Comparison of ENCODE assay signal across 17 cellular contexts in genomic region chr3:66454464-66454859, GRCh38. TPM values are rescaled to one million over a fixed set of nuclear protein-coding genes. Genes with fewer than 3 reads are reported as not detected.
DNase-seq lines count a peak whose midpoint lies in the region; ATAC-seq lines count a peak whose summit lies in the region.
"Had no signal": no experiment of that assay in that cellular context is flagged by ENCODE, and none has a peak within 500 bp of the region (broad histone marks: within the 10 kb centered on the region; RNA-seq: fewer than 3 reads in every experiment).

No MANE protein-coding gene starts in this region.

- H3K27ac Mint-ChIP-seq in activated T-helper 2 cell treated with anti-CD3 and anti-CD28 coated beads, Interferon-gamma antibody, Interleukin-2, Interleukin-4, amounts not matched to agents 10 μg/mL and 5 μg/mL and 100 μg/mL, durations not matched to agents 14 hours and 24 hours and 36 hours: peak overlapping the region; percentile 10
- H3K27ac Mint-ChIP-seq: effector memory CD8-positive, alpha-beta T cell; stimulated activated naive CD8-positive, alpha-beta T cell treated with anti-CD3 and anti-CD28 coated beads, Interleukin-15, Interleukin-2, amounts not matched to agents 100 ng/mL and 50 ng/mL, for 24 hours had no signal

- H3K27ac ChIP-seq in GM23248 (no peak overlapping the region), layer of hippocampus (ENCODE audit: low read depth, low read length) (peak overlapping the region; percentile 60), stomach smooth muscle (ENCODE audit: low read length) (peak overlapping the region; percentile 82)
- H3K27ac ChIP-seq: SJSA1 had no signal

- WGBS in GM23248 (ENCODE audit: low coverage in 1 of 2, low lambda C conversion rate in 2 of 2, missing lambda C conversion rate in 2 of 2), 2 experiments: 72 to 77% methylated on average over 8 of the region's 8 CpGs

- no peak overlapping the region for H2AFZ ChIP-seq in GM23248

- no peaks in the 10 kb centered on the region for H3K9me3 ChIP-seq in GM23248 (ENCODE audit: low read depth)
- no peaks in the 10 kb centered on the region for H3K9me3 ChIP-seq in stomach smooth muscle (ENCODE audit: control insufficient read depth in 2 of 2, low read length in 2 of 2)
- H3K9me3 ChIP-seq: Caco-2, SJSA1 had no signal

- H3K4me2 ChIP-seq in GM23248 (ENCODE audit: unreplicated experiment): no peak overlapping the region

- no peak overlapping the region for H3K4me3 ChIP-seq in GM23248
- H3K4me3 ChIP-seq in stomach smooth muscle (ENCODE audit: low read length in 2 of 2): no peak overlapping the region
- H3K4me3 ChIP-seq: SJSA1 had no signal

- H3K27me3 Mint-ChIP-seq in activated T-helper 2 cell treated with anti-CD3 and anti-CD28 coated beads, Interferon-gamma antibody, Interleukin-2, Interleukin-4, amounts not matched to agents 10 μg/mL and 5 μg/mL and 100 μg/mL, durations not matched to agents 14 hours and 24 hours and 36 hours (ENCODE audit: low read depth): no peaks in the 10 kb centered on the region
- H3K27me3 Mint-ChIP-seq: effector memory CD8-positive, alpha-beta T cell; stimulated activated naive CD8-positive, alpha-beta T cell treated with anti-CD3 and anti-CD28 coated beads, Interleukin-15, Interleukin-2, amounts not matched to agents 100 ng/mL and 50 ng/mL, for 24 hours had no signal

- H3K4me1 ChIP-seq in GM23248 (ENCODE audit: insufficient read depth) (peaks cover 10% of the 10 kb centered on the region), stomach smooth muscle (ENCODE audit: control insufficient read depth, insufficient read depth, low read length) (peaks cover 85% of the 10 kb centered on the region)
- H3K4me1 ChIP-seq: Caco-2, SJSA1 had no signal

- no peak overlapping the region for H3K4me3 Mint-ChIP-seq in activated T-helper 2 cell treated with anti-CD3 and anti-CD28 coated beads, Interferon-gamma antibody, Interleukin-2, Interleukin-4, amounts not matched to agents 10 μg/mL and 5 μg/mL and 100 μg/mL, durations not matched to agents 14 hours and 24 hours and 36 hours (ENCODE audit: low read depth)
- H3K4me3 Mint-ChIP-seq: effector memory CD8-positive, alpha-beta T cell; stimulated activated naive CD8-positive, alpha-beta T cell treated with anti-CD3 and anti-CD28 coated beads, Interleukin-15, Interleukin-2, amounts not matched to agents 100 ng/mL and 50 ng/mL, for 24 hours had no signal

- peaks cover 28% of the 10 kb centered on the region for H3K4me1 Mint-ChIP-seq in activated T-helper 2 cell treated with anti-CD3 and anti-CD28 coated beads, Interferon-gamma antibody, Interleukin-2, Interleukin-4, amounts not matched to agents 10 μg/mL and 5 μg/mL and 100 μg/mL, durations not matched to agents 14 hours and 24 hours and 36 hours (ENCODE audit: low read depth)

- H4K20me1 ChIP-seq in GM23248 (ENCODE audit: insufficient read depth): no peaks in the 10 kb centered on the region

- H3K9me2 ChIP-seq in GM23248 (ENCODE audit: insufficient read depth): no peaks in the 10 kb centered on the region

- H3K27me3 ChIP-seq in GM23248 (replicated peaks; ENCODE audit: insufficient read depth) (no peaks in the 10 kb centered on the region), layer of hippocampus (ENCODE audit: control insufficient read depth, insufficient read depth, low read length) (no peaks in the 10 kb centered on the region), stomach smooth muscle (ENCODE audit: control insufficient read depth in 1 of 2, insufficient read depth in 2 of 2, low read length in 2 of 2) (no peaks in the 10 kb centered on the region)
- H3K27me3 ChIP-seq: SJSA1 had no signal

- H3K36me3 ChIP-seq in GM23248 (ENCODE audit: low read depth) (no peaks in the 10 kb centered on the region), stomach smooth muscle (ENCODE audit: control insufficient read depth in 2 of 2, insufficient read depth in 2 of 2, low read length in 2 of 2) (peaks cover 0 to 14% of the 10 kb centered on the region in 2 donors)
- H3K36me3 ChIP-seq: SJSA1 had no signal

- intact Hi-C loops in activated T-helper 2 cell treated with anti-CD3 and anti-CD28 coated beads, Interferon-gamma antibody, Interleukin-2, Interleukin-4, amounts not matched to agents 10 μg/mL and 5 μg/mL and 100 μg/mL, durations not matched to agents 14 hours and 24 hours and 36 hours (cut with micrococcal nuclease): no loop called here

- H3K36me3 Mint-ChIP-seq in activated T-helper 2 cell treated with anti-CD3 and anti-CD28 coated beads, Interferon-gamma antibody, Interleukin-2, Interleukin-4, amounts not matched to agents 10 μg/mL and 5 μg/mL and 100 μg/mL, durations not matched to agents 14 hours and 24 hours and 36 hours (ENCODE audit: low read depth): peaks cover 71% of the 10 kb centered on the region

- no peak for ATAC-seq in GM21619 (IDR thresholded peaks at IDR 0.05; ENCODE audit: unreplicated experiment)
- ATAC-seq in GM21390 (IDR thresholded peaks at IDR 0.05; ENCODE audit: unreplicated experiment): no peak
- ATAC-seq: activated CD4-positive, CD25-positive, alpha-beta regulatory T cell treated with anti-CD3 and anti-CD28 coated beads, Interleukin-2, amount 50 U/mL, for 24 hours; effector memory CD8-positive, alpha-beta T cell had no signal

- no peaks in the 10 kb centered on the region for H3K9me3 Mint-ChIP-seq in activated T-helper 2 cell treated with anti-CD3 and anti-CD28 coated beads, Interferon-gamma antibody, Interleukin-2, Interleukin-4, amounts not matched to agents 10 μg/mL and 5 μg/mL and 100 μg/mL, durations not matched to agents 14 hours and 24 hours and 36 hours
- H3K9me3 Mint-ChIP-seq: effector memory CD8-positive, alpha-beta T cell; stimulated activated naive CD8-positive, alpha-beta T cell treated with anti-CD3 and anti-CD28 coated beads, Interleukin-15, Interleukin-2, amounts not matched to agents 100 ng/mL and 50 ng/mL, for 24 hours had no signal

- DNase-seq in GM23248 (peak; percentile 29), inferior parietal cortex (ENCODE audit: extremely low spot score) (no peak), amniotic stem cell (lab: John Stamatoyannopoulos, UW) (no peak)
- DNase-seq in activated T-helper 2 cell treated with anti-CD3 and anti-CD28 coated beads, Interferon-gamma antibody, Interleukin-2, Interleukin-4, amounts not matched to agents 10 μg/mL and 5 μg/mL and 100 μg/mL, durations not matched to agents 14 hours and 24 hours and 36 hours (ENCODE audit: low spot score): no peak
- DNase-seq: Caco-2; effector memory CD8-positive, alpha-beta T cell; KBM-7; NCI-H1092; occipital lobe; stimulated activated CD4-positive, alpha-beta T cell treated with anti-CD3 and anti-CD28 coated beads, Interleukin-1b, Interleukin-23, amount 100 ng/mL, for 48 hours had no signal

- in situ Hi-C loops in GM23248 (cut with MboI): no loop called here

- no peaks in the 10 kb centered on the region for H3K79me2 ChIP-seq in GM23248 (ENCODE audit: insufficient read depth)

- H3K9ac ChIP-seq in GM23248 (no peak overlapping the region), stomach smooth muscle (ENCODE audit: low read length in 2 of 2) (peak overlapping the region; percentile 14 to 33)

- H3F3A ChIP-seq in GM23248 (ENCODE audit: insufficient read depth): no peaks in the 10 kb centered on the region

RNA-seq across cellular contexts. Expression of gene LRIG1, which starts 46.4 kb away (rescaled TPM):
- 6.5 and 10.0 TPM in 2 replicates for total RNA-seq in GM23248 (2014; rRNA removed; shearing (Covaris generic))
- polyA plus RNA-seq in GM23248 (2016; fragmentation: Nextera tagmentation; extraction: Ambion mirVana): 2.8 and 3.1 TPM in 2 replicates
- total RNA-seq in activated T-helper 2 cell treated with anti-CD3 and anti-CD28 coated beads, Interferon-gamma antibody, Interleukin-2, Interleukin-4, amounts not matched to agents 10 μg/mL and 5 μg/mL and 100 μg/mL, durations not matched to agents 14 hours and 24 hours and 36 hours: 42.5 and 47.9 TPM in 2 replicates
